ENCODE assay signal across 8 cellular contexts in the genomic region with DNA sequence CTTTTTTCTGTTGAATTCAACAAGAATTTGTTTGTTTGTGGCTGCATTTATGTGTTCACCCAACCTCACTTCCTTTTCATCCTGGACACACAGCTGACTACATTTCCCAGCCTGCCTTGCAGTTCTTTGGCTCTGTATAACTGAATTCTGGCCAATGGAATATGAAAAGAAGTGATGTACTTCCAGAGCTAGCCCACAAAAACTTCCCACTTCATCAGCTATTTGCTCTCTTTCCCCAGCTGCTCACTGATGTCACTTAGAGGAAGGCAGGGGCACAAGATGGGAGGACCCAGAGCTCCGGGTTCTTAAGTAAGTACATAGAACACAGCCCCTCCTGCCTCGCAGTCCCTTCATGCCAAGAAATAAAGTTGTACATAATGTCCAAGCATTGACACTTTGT.
DNase-seq lines count a peak whose midpoint lies in the region; ATAC-seq and TF ChIP-seq lines count a peak whose summit lies in the region.

No MANE protein-coding gene starts in this region.

- intact Hi-C loops in Right ventricle myocardium superior (cut with DNase I), result no loop called here

- DNase-seq in G401 (ENCODE audit: low spot score) (peak; percentile 27), UCSD-AML1 (lab: John Stamatoyannopoulos, UW; ENCODE audit: unreplicated experiment) (peak; percentile 19), Right ventricle myocardium superior (peak; percentile 75), retinal pigment epithelial cell (ENCODE audit: low read depth) (no peak), activated T-cell treated with anti-CD3 and anti-CD28 coated beads for 4 hours (no peak), mesenteric fat pad (ENCODE audit: low spot score) (no peak)

- in situ Hi-C loops in G401 (cut with HindIII; ENCODE audit: low sequenced_read_pairs), result no loop called here

- no peak for TF ChIP-seq POLR2A in GM18505 (IDR thresholded peaks at IDR 0.05; ENCODE audit: borderline replicate concordance, extremely low read depth, insufficient read depth, insufficient read length)

- ATAC-seq in Right ventricle myocardium superior (ENCODE audit: poor library complexity), result peak; percentile 72
- no peak for ATAC-seq in GM18505 (IDR thresholded peaks at IDR 0.05; ENCODE audit: unreplicated experiment)
- ATAC-seq in HG03196 (IDR thresholded peaks at IDR 0.05; ENCODE audit: unreplicated experiment), result no peak

- TF ChIP-seq CTCF in retinal pigment epithelial cell (conservative IDR thresholded peaks at IDR 0.05; ENCODE audit: low read depth, low read length), result no peak

- peak overlapping the region; percentile 18 for H3K4me3 ChIP-seq in retinal pigment epithelial cell (ENCODE audit: low read length)

Comparison
In these comparisons a context has a peak if more than half of its experiments do, and no peak if none do; other contexts are left out.
1. DNase-seq: peak in G401 (single experiment), UCSD-AML1 (single experiment) and Right ventricle myocardium superior (single experiment); none in retinal pigment epithelial cell (single experiment), activated T-cell treated with anti-CD3 and anti-CD28 coated beads for 4 hours (single experiment) and mesenteric fat pad (single experiment).